Comparison of ENCODE assay signal across 27 cellular contexts in genomic region chr7:122618603-122619189, GRCh38.
"Had no signal": no experiment of that assay in that cellular context is flagged by ENCODE, and none has a peak within 500 bp of the region (broad histone marks: within the 10 kb centered on the region; RNA-seq: fewer than 3 reads in every experiment).

No MANE protein-coding gene starts in this region.

- H3K4me3 ChIP-seq: coronary artery, esophagus squamous epithelium, heart right ventricle, lower lobe of right lung, prostate gland, right atrium auricular region, smooth muscle cell, stomach, thyroid gland, vagina had no signal

- H3K9me3 ChIP-seq: esophagus squamous epithelium, heart right ventricle, lower lobe of right lung, prostate gland, right atrium auricular region, stomach, thyroid gland, vagina had no signal

- H3K4me2 ChIP-seq: smooth muscle cell had no signal

- H3K36me3 ChIP-seq: esophagus squamous epithelium, heart right ventricle, lower lobe of right lung, prostate gland, right atrium auricular region, thyroid gland, vagina had no signal

- H3K27me3 ChIP-seq: esophagus squamous epithelium, heart right ventricle, right atrium auricular region, stomach, thyroid gland, vagina had no signal

- H3K4me1 ChIP-seq: esophagus squamous epithelium, heart right ventricle, lower lobe of right lung, prostate gland, right atrium auricular region, thyroid gland, vagina had no signal

- H3K27ac ChIP-seq: coronary artery, esophagus squamous epithelium, heart right ventricle, lower lobe of right lung, prostate gland, right atrium auricular region, stomach, thyroid gland, vagina had no signal

- DNase-seq: dermis blood vessel endothelial cell; effector memory CD8-positive, alpha-beta T cell; erythroblast; esophagus squamous epithelium; foreskin melanocyte; glutamatergic neuron; heart right ventricle; hypothalamus; immature natural killer cell; islet precursor cell; kidney glomerular epithelial cell; left colon; left ventricle myocardium superior; lower lobe of right lung; naive thymus-derived CD8-positive, alpha-beta T cell; stimulated activated CD4-positive, alpha-beta T cell treated with anti-CD3 and anti-CD28 coated beads, Interleukin-12 subunit alpha, Interleukin-12 subunit beta, amount 100 ng/mL, for 4 hours; stimulated activated CD4-positive, alpha-beta T cell treated with anti-CD3 and anti-CD28 coated beads, Interleukin-2, amount 100 ng/mL, for 24 hours; stimulated activated CD4-positive, alpha-beta T cell treated with anti-CD3 and anti-CD28 coated beads, Interleukin-4, amount 100 ng/mL, for 24 hours; stimulated activated naive CD4-positive, alpha-beta T cell treated with Interleukin-2 at 50 U/mL for 16 hours; stomach; thyroid gland; trophoblast cell had no signal
